Comparison of ENCODE assay signal across 8 cellular contexts in genomic region chr7:43906327-43907010, GRCh38. TPM values are rescaled to one million over a fixed set of nuclear protein-coding genes. Genes with fewer than 3 reads are reported as not detected.
DNase-seq lines count a peak whose midpoint lies in the region; ATAC-seq and TF ChIP-seq lines count a peak whose summit lies in the region.

URGCP (minus strand) TSS chr7:43906596; CDS start chr7:43906575, 21 bp downstream.

- no peaks in the 10 kb centered on the region for H4K20me1 ChIP-seq in neural cell (ENCODE audit: insufficient read depth)

- peak within 1 kb of the TSS; percentile 90 for H3K4me2 ChIP-seq in neural cell (ENCODE audit: low read length)

- peaks cover 6% of the 10 kb centered on the region for H3K79me2 ChIP-seq in neural cell (replicated peaks; ENCODE audit: insufficient read depth, low read length)

- TF ChIP-seq CTCF in fibroblast of the aortic adventitia (IDR thresholded peaks at IDR 0.05; ENCODE audit: insufficient read depth, low read length) (no peak), neural cell (IDR thresholded peaks at IDR 0.05; ENCODE audit: poor library complexity, severe bottlenecking) (no peak)

- H3K36me3 ChIP-seq in neural cell (ENCODE audit: insufficient read depth, low read length), result no peaks in the 10 kb centered on the region

- H3K27me3 ChIP-seq in neural cell (ENCODE audit: insufficient read depth, low read depth, low read length), result no peaks in the 10 kb centered on the region

- H3K4me3 ChIP-seq in fibroblast of the aortic adventitia (ENCODE audit: low read depth, low read length) (peak within 1 kb of the TSS; percentile 82), neural cell (ENCODE audit: low read length) (peak within 1 kb of the TSS; percentile 70)

- DNase-seq in AG08396 (ENCODE audit: low spot score), result peak; percentile 89
- DNase-seq in OCI-M1 (lab: John Stamatoyannopoulos, UW), result peak; percentile 34
- DNase-seq in activated T-helper 9 cell treated with anti-CD3 and anti-CD28 coated beads, Interleukin-2, amount 50 U/mL, for 16 hours (ENCODE audit: low read depth), result peak; percentile 32
- DNase-seq in fibroblast of the aortic adventitia (ENCODE audit: low read depth), result peak; percentile 17
- DNase-seq in substantia nigra (lab: John Stamatoyannopoulos, UW), result peak in 33 of 49 donors; percentile 5 to 65 (median 31)

- peak within 1 kb of the TSS; percentile 74 for H3K9ac ChIP-seq in neural cell (ENCODE audit: low read length)

- peak within 1 kb of the TSS; percentile 10 for H2AFZ ChIP-seq in neural cell (ENCODE audit: low read depth, low read length)

- no peak for TF ChIP-seq RAD21 in neural cell (conservative IDR thresholded peaks at IDR 0.05)

- H3K9me3 ChIP-seq in neural cell (ENCODE audit: low read length), result no peaks in the 10 kb centered on the region

- H3F3A ChIP-seq in neural cell (ENCODE audit: insufficient read depth, low read length, poor library complexity, severe bottlenecking), result no peaks in the 10 kb centered on the region

- ATAC-seq in GM18868 (IDR thresholded peaks at IDR 0.05; ENCODE audit: unreplicated experiment), result peak; percentile 85
- peak; percentile 75 for ATAC-seq in HG03135 (IDR thresholded peaks at IDR 0.05; ENCODE audit: unreplicated experiment)

- TF ChIP-seq EP300 in neural cell (conservative IDR thresholded peaks at IDR 0.05; ENCODE audit: poor library complexity, severe bottlenecking), result no peak

- H3K27ac ChIP-seq in neural cell (ENCODE audit: low read length), result peak within 1 kb of the TSS; percentile 37
- peak within 1 kb of the TSS; percentile 74 for H3K27ac ChIP-seq in substantia nigra (ENCODE audit: low read depth, low read length, poor library complexity, severe bottlenecking)

- no peaks in the 10 kb centered on the region for H3K9me2 ChIP-seq in neural cell (ENCODE audit: insufficient read depth, low read length)

TF ChIP-seq in neural cell, 6 proteins besides CTCF, POLR2A, EP300 and RAD21:
- TF ChIP-seq EZH2 (IDR thresholded peaks at IDR 0.05; ENCODE audit: borderline replicate concordance, insufficient read depth, low read length, poor library complexity, severe bottlenecking), result no peak
- TF ChIP-seq POLR2AphosphoS5 (IDR thresholded peaks at IDR 0.05), result peak; percentile 30
- TF ChIP-seq MXI1 (conservative IDR thresholded peaks at IDR 0.05; ENCODE audit: poor library complexity, severe bottlenecking), result no peak
- TF ChIP-seq SMC3 (conservative IDR thresholded peaks at IDR 0.05; ENCODE audit: poor library complexity), result no peak
- TF ChIP-seq REST (IDR thresholded peaks at IDR 0.05; ENCODE audit: borderline replicate concordance), result no peak

RNA-seq across cellular contexts. Expression of gene URGCP, which starts in this region (rescaled TPM):
- total RNA-seq in fibroblast of the aortic adventitia (ENCODE audit: low replicate concordance), result 10.1 and 24.7 TPM in 2 replicates
- polyA plus RNA-seq in neural cell, result 43.0 and 49.6 TPM in 2 replicates
- 49.8 and 54.3 TPM in 2 replicates for polyA minus RNA-seq in neural cell

Comparison
In these comparisons a context has a peak if more than half of its experiments do, and no peak if none do; other contexts are left out.
1. Peak in every context shown above with its lines: DNase-seq, ATAC-seq, H3K4me3 ChIP-seq and H3K27ac ChIP-seq.
2. DNase-seq: peak in every context shown above with its lines; median percentile 89 in AG08396; 34 in OCI-M1; 32 in activated T-helper 9 cell treated with anti-CD3 and anti-CD28 coated beads, Interleukin-2, amount 50 U/mL, for 16 hours; 31 in substantia nigra; 17 in fibroblast of the aortic adventitia.